9 cellular contexts compared by ENCODE assay signal in the genomic region with DNA sequence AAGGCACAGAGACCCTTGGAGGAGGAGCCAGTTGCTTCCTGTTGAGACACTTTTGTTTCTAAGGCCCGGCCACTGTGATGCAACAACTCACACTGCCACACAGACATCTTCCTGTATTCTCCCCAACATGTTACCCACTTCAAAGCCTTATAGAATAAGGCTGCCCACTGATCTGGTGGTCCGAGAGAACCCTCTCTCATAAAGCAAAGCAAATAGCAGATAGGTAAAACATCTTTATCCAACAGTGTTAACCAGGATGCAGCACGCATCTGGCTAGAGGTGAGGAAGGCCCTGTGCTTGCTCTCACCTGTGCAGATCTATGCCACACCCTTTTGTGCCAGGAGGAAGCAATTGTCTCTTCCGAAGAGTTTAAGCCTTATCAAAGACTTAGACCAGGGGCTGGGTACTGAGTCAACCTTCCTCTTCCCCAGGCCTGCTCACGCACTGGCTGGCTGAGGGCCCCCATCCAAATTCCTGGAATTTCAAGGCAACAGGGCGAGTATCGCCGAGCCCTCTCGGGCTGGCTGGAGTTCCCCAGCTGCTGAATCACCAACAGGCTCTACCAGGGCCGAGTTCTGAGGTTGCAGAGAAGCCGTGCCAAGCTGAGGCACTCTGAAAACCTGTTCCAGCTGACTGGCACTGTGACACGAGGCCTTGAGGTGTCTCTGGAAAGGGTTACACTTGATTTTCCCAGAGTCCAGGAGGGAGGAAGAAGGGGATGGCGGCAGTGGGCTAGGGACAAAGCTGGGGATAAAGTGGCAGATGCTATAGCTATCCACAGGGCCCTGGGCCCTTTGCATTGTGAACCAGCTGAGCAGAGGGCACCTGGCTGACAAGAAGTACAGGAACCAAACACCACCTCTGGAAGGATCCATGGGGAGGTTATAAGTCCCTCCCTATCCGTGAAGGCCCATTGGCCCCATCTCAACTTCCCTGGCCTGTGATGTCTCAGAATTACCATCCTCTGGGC. TPM values are rescaled to one million over a fixed set of nuclear protein-coding genes. Genes with fewer than 3 reads are reported as not detected.
DNase-seq lines count a peak whose midpoint lies in the region; FAIRE-seq and TF ChIP-seq lines count a peak whose summit lies in the region.
"Had no signal": no experiment of that assay in that cellular context is flagged by ENCODE, and none has a peak within 500 bp of the region (broad histone marks: within the 10 kb centered on the region; RNA-seq: fewer than 3 reads in every experiment).

No MANE protein-coding gene starts in this region.

- H3K4me1 ChIP-seq in kidney (ENCODE audit: control insufficient read depth in 1 of 2, insufficient read depth in 1 of 2, low read depth in 1 of 2, low read length in 2 of 2) (peaks cover 25 to 35% of the 10 kb centered on the region in 2 donors), tibial artery (peaks cover 0 to 13% (median 8%) of the 10 kb centered on the region in 4 donors), HAP-1 (no peaks in the 10 kb centered on the region)

- H3K4me1 Mint-ChIP-seq in activated naive CD4-positive, alpha-beta T cell treated with anti-CD3 and anti-CD28 coated beads, Interleukin-2, amount 10 ng/mL, durations not matched to agents 7 days and 5 days = peaks cover 24% of the 10 kb centered on the region

- no peak for TF ChIP-seq CTCF in AG10803 (conservative IDR thresholded peaks at IDR 0.05; ENCODE audit: low read length)
- TF ChIP-seq CTCF in kidney (IDR thresholded peaks at IDR 0.05; ENCODE audit: borderline replicate concordance, extremely low read depth, insufficient read depth) = no peak
- TF ChIP-seq CTCF in tibial artery (IDR thresholded peaks at IDR 0.05) = no peak

- no peaks in the 10 kb centered on the region for H3K27me3 ChIP-seq in tibial artery
- H3K27me3 ChIP-seq in HAP-1 (ENCODE audit: low read depth) = peaks cover 16% of the 10 kb centered on the region

- no peaks in the 10 kb centered on the region for H3K36me3 Mint-ChIP-seq in activated naive CD4-positive, alpha-beta T cell treated with anti-CD3 and anti-CD28 coated beads, Interleukin-2, amount 10 ng/mL, durations not matched to agents 7 days and 5 days

- H3K27ac Mint-ChIP-seq in activated naive CD4-positive, alpha-beta T cell treated with anti-CD3 and anti-CD28 coated beads, Interleukin-2, amount 10 ng/mL, durations not matched to agents 7 days and 5 days = peak overlapping the region; percentile 80

- intact Hi-C loops in kidney (cut with DNase I) = no loop called here
- intact Hi-C loops in tibial artery (cut with DNase I; ENCODE audit: low total_unique reads) = no loop called here

- in situ Hi-C loops in HAP-1 (cut with MboI; ENCODE audit: low sequenced_read_pairs) = no loop called here

- no peak overlapping the region for H3K4me3 Mint-ChIP-seq in activated naive CD4-positive, alpha-beta T cell treated with anti-CD3 and anti-CD28 coated beads, Interleukin-2, amount 10 ng/mL, durations not matched to agents 7 days and 5 days

- no peaks in the 10 kb centered on the region for H3K9me3 Mint-ChIP-seq in activated naive CD4-positive, alpha-beta T cell treated with anti-CD3 and anti-CD28 coated beads, Interleukin-2, amount 10 ng/mL, durations not matched to agents 7 days and 5 days

- H3K9ac ChIP-seq in kidney (ENCODE audit: low read length in 2 of 2) = peak overlapping the region in 1 of 2 donors; percentile 35

- H3K27me3 Mint-ChIP-seq in activated naive CD4-positive, alpha-beta T cell treated with anti-CD3 and anti-CD28 coated beads, Interleukin-2, amount 10 ng/mL, durations not matched to agents 7 days and 5 days = peaks cover 11% of the 10 kb centered on the region

- CTCF ChIA-PET in activated naive CD4-positive, alpha-beta T cell treated with anti-CD3 and anti-CD28 coated beads, Interleukin-2, amount 10 ng/mL, durations not matched to agents 7 days and 5 days (lab: Charles Lee) = no interaction called here

- no peak for FAIRE-seq in kidney (lab: Jason Lieb, UNC)
- FAIRE-seq: GM18507 had no signal

- H3K4me3 ChIP-seq in AG10803 (ENCODE audit: low read length) (no peak overlapping the region), kidney (ENCODE audit: low read length in 2 of 2) (no peak overlapping the region), tibial artery (no peak overlapping the region), HAP-1 (no peak overlapping the region)

- H3K27ac ChIP-seq in kidney (ENCODE audit: low read depth in 2 of 2, low read length in 2 of 2) (peak overlapping the region; percentile 85 to 88), tibial artery (no peak overlapping the region)

- H3K36me3 ChIP-seq in kidney (ENCODE audit: control insufficient read depth in 1 of 2, insufficient read depth in 2 of 2, low read length in 2 of 2) = no peaks in the 10 kb centered on the region
- no peaks in the 10 kb centered on the region for H3K36me3 ChIP-seq in tibial artery
- H3K36me3 ChIP-seq in HAP-1 (replicated peaks) = no peaks in the 10 kb centered on the region

- DNase-seq in AG10803 (ENCODE audit: low read depth) (peak; percentile 93), LoVo (ENCODE audit: low spot score) (peak; percentile 90), kidney (peak; percentile 93), tibial artery (no peak), KG1 (lab: John Stamatoyannopoulos, UW) (no peak), HAP-1 (ENCODE audit: low spot score in 2 of 2) (no peak), NCI-H524 (lab: John Stamatoyannopoulos, UW) (no peak)
- peak; percentile 44 for DNase-seq in activated naive CD4-positive, alpha-beta T cell treated with anti-CD3 and anti-CD28 coated beads, Interleukin-2, amount 10 ng/mL, durations not matched to agents 7 days and 5 days

- H3K9me3 ChIP-seq in kidney (ENCODE audit: control insufficient read depth in 1 of 2, low read length in 2 of 2) = no peaks in the 10 kb centered on the region
- no peaks in the 10 kb centered on the region for H3K9me3 ChIP-seq in tibial artery
- H3K9me3 ChIP-seq in HAP-1 = no peaks in the 10 kb centered on the region

RNA-seq across cellular contexts. Expression of gene TGFA, which starts 29.3 kb away (rescaled TPM):
- total RNA-seq in kidney = 30.8 TPM
- 8.3 TPM for polyA plus RNA-seq in kidney (ENCODE audit: insufficient read depth, low read depth, low replicate concordance)

Comparison
In these comparisons a context has a peak if more than half of its experiments do, and no peak if none do; other contexts are left out.
1. DNase-seq: peak in AG10803 (single experiment), LoVo (single experiment), activated naive CD4-positive, alpha-beta T cell treated with anti-CD3 and anti-CD28 coated beads, Interleukin-2, amount 10 ng/mL, durations not matched to agents 7 days and 5 days (single experiment) and kidney (single experiment); none in tibial artery (0 of 2), KG1 (single experiment), HAP-1 (0 of 2) and NCI-H524 (0 of 2).
2. H3K27ac ChIP-seq: peak in kidney (2 of 2); none in tibial artery (0 of 2).